Comparison of ENCODE assay signal across 1 cellular context in genomic region chr5:37951946-37952721, GRCh38.
TF ChIP-seq lines count a peak whose summit lies in the region.

No MANE protein-coding gene starts in this region.

TF ChIP-seq in WTC11, 78 proteins besides CTCF, POLR2A, EP300 and RAD21 (continued from another document):
- no peak for TF ChIP-seq ARID4B (CRISPR knock-in tag; IDR thresholded peaks at IDR 0.05; ENCODE audit: borderline replicate concordance)
- no peak for TF ChIP-seq IRF1 (CRISPR knock-in tag; IDR thresholded peaks at IDR 0.05)
- TF ChIP-seq TEAD4 (CRISPR knock-in tag; IDR thresholded peaks at IDR 0.05): no peak
